9 cellular contexts compared by ENCODE assay signal in the genomic region with DNA sequence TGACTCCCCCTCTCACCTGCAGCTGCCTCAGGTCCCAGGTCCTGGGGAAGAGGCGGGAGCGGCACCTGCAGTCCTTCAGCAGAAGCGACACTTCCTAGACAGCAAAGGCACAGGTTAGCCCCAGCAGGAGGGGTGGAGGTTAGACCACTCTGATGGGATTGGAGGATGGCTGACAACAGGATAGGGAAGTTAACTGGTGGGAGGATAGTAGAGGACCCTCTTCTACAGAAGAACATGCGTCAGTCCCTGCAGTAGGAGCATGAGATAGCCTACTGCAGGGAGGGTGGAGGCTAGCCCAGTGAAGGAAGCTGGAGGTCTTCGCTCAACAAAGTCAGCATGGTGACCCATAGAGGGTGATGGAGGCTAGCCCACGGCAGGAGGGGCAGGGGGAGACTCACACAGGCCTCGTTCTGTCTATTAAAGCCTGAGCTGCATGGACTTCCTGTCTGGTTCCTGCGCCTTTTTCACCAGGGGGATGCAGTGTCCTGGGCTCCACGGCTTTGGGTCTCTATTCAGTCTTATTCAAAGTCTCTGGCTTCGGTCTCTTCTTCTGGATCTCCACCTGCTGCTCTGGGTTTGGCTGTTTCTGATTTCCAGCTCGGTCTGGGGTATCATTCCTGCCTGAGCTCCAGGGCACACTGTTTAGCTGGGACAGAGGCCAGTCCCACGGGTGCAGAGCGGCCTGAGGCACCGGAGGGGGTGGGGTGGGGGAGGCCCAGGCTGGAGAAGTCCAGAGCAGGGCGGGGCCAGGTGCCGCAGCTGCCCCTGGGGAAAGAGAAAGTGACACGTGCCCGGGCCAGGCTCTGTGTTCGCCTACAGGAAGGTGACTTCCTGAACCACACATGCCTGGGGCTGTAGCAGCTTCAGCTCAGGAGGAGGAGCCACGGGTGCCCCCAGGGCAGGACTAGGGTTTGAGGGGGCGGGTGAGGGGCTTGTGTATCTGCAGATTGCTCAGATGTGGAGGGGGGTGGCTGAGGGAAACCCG. TPM values are rescaled to one million over a fixed set of nuclear protein-coding genes. Genes with fewer than 3 reads are reported as not detected.
DNase-seq lines count a peak whose midpoint lies in the region; ATAC-seq and TF ChIP-seq lines count a peak whose summit lies in the region.
"Had no signal": no experiment of that assay in that cellular context is flagged by ENCODE, and none has a peak within 500 bp of the region (broad histone marks: within the 10 kb centered on the region; RNA-seq: fewer than 3 reads in every experiment).

No MANE protein-coding gene starts in this region.

- H3K27me3 ChIP-seq in PC-3 (ENCODE audit: low read length), result no peaks in the 10 kb centered on the region
- H3K27me3 ChIP-seq in prostate gland (replicated peaks; ENCODE audit: insufficient read depth), result no peaks in the 10 kb centered on the region

- H3K9ac ChIP-seq in PC-3 (ENCODE audit: low read length), result no peak overlapping the region

- no peaks in the 10 kb centered on the region for H3F3A ChIP-seq in PC-3 (ENCODE audit: low read length, unreplicated experiment)

- peak overlapping the region; percentile 28 for H3K4me2 ChIP-seq in PC-3 (ENCODE audit: low read length)

- H3K27me3 Mint-ChIP-seq in Calu3 (ENCODE audit: unreplicated experiment), result peaks cover 21% of the 10 kb centered on the region
- H3K27me3 Mint-ChIP-seq in activated naive CD4-positive, alpha-beta T cell treated with anti-CD3 and anti-CD28 coated beads, Interleukin-2, amount 50 U/mL, for 24 hours, result no peaks in the 10 kb centered on the region

- peak; percentile 92 for DNase-seq in Calu3
- peak; percentile 52 for DNase-seq in PC-3
- DNase-seq in prostate gland (ENCODE audit: low spot score), result peak; percentile 49

- H3K9me3 ChIP-seq in PC-3 (ENCODE audit: low read length) (no peaks in the 10 kb centered on the region), prostate gland (no peaks in the 10 kb centered on the region)

- BruUV-seq in Calu3 (replicated peaks; lab: Mats Ljungman, UMichigan) (no TSS peak), PC-3 (replicated peaks; lab: Mats Ljungman, UMichigan) (no TSS peak)

- ATAC-seq in GM21423 (IDR thresholded peaks at IDR 0.05; ENCODE audit: unreplicated experiment), result peak; percentile 73
- ATAC-seq in PC-3, result peak; percentile 74
- no peak for ATAC-seq in HG02623 (IDR thresholded peaks at IDR 0.05; ENCODE audit: unreplicated experiment)
- ATAC-seq in GM18517 (IDR thresholded peaks at IDR 0.05; ENCODE audit: unreplicated experiment), result no peak
- ATAC-seq in HG02588 (IDR thresholded peaks at IDR 0.05; ENCODE audit: unreplicated experiment), result no peak

- H3K36me3 Mint-ChIP-seq in Calu3 (ENCODE audit: insufficient read depth, unreplicated experiment), result peaks cover 7% of the 10 kb centered on the region
- H3K36me3 Mint-ChIP-seq in activated naive CD4-positive, alpha-beta T cell treated with anti-CD3 and anti-CD28 coated beads, Interleukin-2, amount 50 U/mL, for 24 hours, result no peaks in the 10 kb centered on the region

- peak overlapping the region; percentile 69 for H3K27ac Mint-ChIP-seq in Calu3 (ENCODE audit: unreplicated experiment)
- H3K27ac Mint-ChIP-seq in activated naive CD4-positive, alpha-beta T cell treated with anti-CD3 and anti-CD28 coated beads, Interleukin-2, amount 50 U/mL, for 24 hours, result peak overlapping the region; percentile 95

- no peak overlapping the region for H2AFZ ChIP-seq in PC-3 (ENCODE audit: low read length)

- no peaks in the 10 kb centered on the region for H3K9me2 ChIP-seq in PC-3 (replicated peaks; ENCODE audit: low read length)

- H3K36me3 ChIP-seq in PC-3 (ENCODE audit: low read depth, low read length) (no peaks in the 10 kb centered on the region), prostate gland (no peaks in the 10 kb centered on the region)

- intact Hi-C loops in Calu3 (cut with micrococcal nuclease; ENCODE audit: unreplicated experiment), result no loop called here
- intact Hi-C loops in PC-3 (cut with micrococcal nuclease), result no loop called here
- intact Hi-C loops in prostate gland (cut with DNase I), result no loop called here

- WGBS in prostate gland, result 34% methylated on average over 22 of the region's 22 CpGs

- H4K20me1 ChIP-seq in PC-3 (ENCODE audit: low read length), result no peaks in the 10 kb centered on the region

- no peaks in the 10 kb centered on the region for H3K9me3 Mint-ChIP-seq in Calu3 (ENCODE audit: low read depth, unreplicated experiment)
- no peaks in the 10 kb centered on the region for H3K9me3 Mint-ChIP-seq in activated naive CD4-positive, alpha-beta T cell treated with anti-CD3 and anti-CD28 coated beads, Interleukin-2, amount 50 U/mL, for 24 hours

- TF ChIP-seq CTCF in Calu3 (IDR thresholded peaks at IDR 0.05; ENCODE audit: unreplicated experiment) (no peak), PC-3 (conservative IDR thresholded peaks at IDR 0.05; ENCODE audit: low read depth, low read length) (no peak), prostate gland (IDR thresholded peaks at IDR 0.05) (no peak)

- no peaks in the 10 kb centered on the region for H3K4me1 ChIP-seq in PC-3 (ENCODE audit: insufficient read depth, low read length)
- H3K4me1 ChIP-seq in prostate gland (replicated peaks), result no peaks in the 10 kb centered on the region

- peak overlapping the region; percentile 37 for H3K4me3 Mint-ChIP-seq in Calu3 (ENCODE audit: low read depth, unreplicated experiment)
- peak overlapping the region; percentile 77 for H3K4me3 Mint-ChIP-seq in activated naive CD4-positive, alpha-beta T cell treated with anti-CD3 and anti-CD28 coated beads, Interleukin-2, amount 50 U/mL, for 24 hours

- no peak overlapping the region for H3K4me3 ChIP-seq in PC-3 (ENCODE audit: low read length)
- no peak overlapping the region for H3K4me3 ChIP-seq in prostate gland

- CTCF ChIA-PET in Calu3 (lab: Charles Lee), result interaction anchor here (0.6 to 0.7 kb wide), 3 partner anchors 10 to 1293 kb away, joined by 3 to 5 read pairs (median 3); no protein-coding TSS in a partner anchor
- CTCF ChIA-PET in PC-3 (lab: Charles Lee), result no interaction called here

- H3K27ac ChIP-seq in PC-3 (ENCODE audit: low read length) (no peak overlapping the region), prostate gland (no peak overlapping the region)

- TF ChIP-seq POLR2A in prostate gland (IDR thresholded peaks at IDR 0.05), result no peak

- POLR2A ChIA-PET in PC-3 (lab: Charles Lee; ENCODE audit: unreplicated experiment), result no interaction called here

- no peaks in the 10 kb centered on the region for H3K79me2 ChIP-seq in PC-3 (ENCODE audit: low read length)

- H3K4me1 Mint-ChIP-seq in Calu3 (ENCODE audit: low read depth, unreplicated experiment), result peaks cover 12% of the 10 kb centered on the region
- H3K4me1 Mint-ChIP-seq in activated naive CD4-positive, alpha-beta T cell treated with anti-CD3 and anti-CD28 coated beads, Interleukin-2, amount 50 U/mL, for 24 hours, result peaks cover 34% of the 10 kb centered on the region

RNA-seq across cellular contexts. Expression of gene IFNL3, which starts 7.3 kb away (rescaled TPM):
- total RNA-seq in Calu3 (2022) (not detected in 2 replicates), PC-3 (2014; rRNA removed) (not detected in 2 replicates), prostate gland (not detected)
- total RNA-seq: endothelial cell of umbilical vein had no signal

RNA-seq across cellular contexts. Expression of gene IFNL4, which starts 11.2 kb away (rescaled TPM):
- total RNA-seq in Calu3 (2022), result not detected in 2 replicates
- total RNA-seq in PC-3 (2014; rRNA removed), result not detected in 2 replicates
- total RNA-seq in prostate gland, result not detected
- total RNA-seq: endothelial cell of umbilical vein had no signal

RNA-seq across cellular contexts. Expression of gene IFNL2, which starts 30.7 kb away (rescaled TPM):
- total RNA-seq in Calu3 (2022), result not detected in 2 replicates
- total RNA-seq in PC-3 (2014; rRNA removed), result not detected in 2 replicates
- total RNA-seq in prostate gland, result not detected
- total RNA-seq: endothelial cell of umbilical vein had no signal

RNA-seq across cellular contexts. Expression of gene SYCN, which starts 33.4 kb away (rescaled TPM):
- not detected in 2 replicates for total RNA-seq in Calu3 (2022)
- not detected in 2 replicates for total RNA-seq in PC-3 (2014; rRNA removed)
- total RNA-seq in prostate gland, result 100 to 1,000 TPM in 1 of 2 donors, not detected in 1; 165 TPM
- total RNA-seq: endothelial cell of umbilical vein had no signal

RNA-seq across cellular contexts. Expression of gene NCCRP1, which starts 40.7 kb away (rescaled TPM):
- total RNA-seq in Calu3 (2022) (2.0 and 2.1 TPM in 2 replicates), PC-3 (2014; rRNA removed) (2.2 and 6.2 TPM in 2 replicates), prostate gland (1 to 10 TPM; 1.4 to 2.7 TPM)
- total RNA-seq: endothelial cell of umbilical vein had no signal

Comparison
In these comparisons a context has a peak if more than half of its experiments do, and no peak if none do; other contexts are left out.
1. ATAC-seq: peak in GM21423 (single experiment) and PC-3 (single experiment); none in HG02623 (single experiment), GM18517 (single experiment) and HG02588 (single experiment).
2. Peak in every context shown above with its lines, with median percentiles within 50 percentile points of each other: DNase-seq.